24 cellular contexts compared by ENCODE assay signal in the genomic region with DNA sequence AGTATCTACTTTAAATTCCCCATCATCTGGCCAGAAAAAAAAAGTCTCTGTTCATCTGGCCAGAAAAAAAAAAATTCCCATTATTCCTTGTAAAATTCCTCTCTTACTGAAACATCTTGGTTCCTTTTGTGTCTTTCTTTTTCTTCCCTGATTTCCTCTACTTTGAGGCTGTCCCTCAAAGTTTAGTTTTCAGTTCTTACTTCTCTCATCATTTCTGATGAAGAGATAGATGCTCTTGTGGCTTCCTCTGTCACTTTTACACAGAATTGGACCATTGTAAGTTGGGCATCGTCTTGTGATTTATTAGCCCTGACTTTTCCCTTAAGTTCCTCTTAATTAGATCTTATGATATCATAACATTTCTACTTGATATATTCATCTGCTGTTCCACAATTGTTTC. TPM values are rescaled to one million over a fixed set of nuclear protein-coding genes. Genes with fewer than 3 reads are reported as not detected.
DNase-seq lines count a peak whose midpoint lies in the region; ATAC-seq, FAIRE-seq and TF ChIP-seq lines count a peak whose summit lies in the region.
"Had no signal": no experiment of that assay in that cellular context is flagged by ENCODE, and none has a peak within 500 bp of the region (broad histone marks: within the 10 kb centered on the region; RNA-seq: fewer than 3 reads in every experiment).

No MANE protein-coding gene starts in this region.

- no peak for DNase-seq in CD4-positive, alpha-beta T cell
- peak; percentile 83 for DNase-seq in COLO829 (ENCODE audit: low spot score)
- no peak for DNase-seq in activated CD8-positive, alpha-beta T cell treated with anti-CD3 and anti-CD28 coated beads, Interleukin-2, amount 10 ng/mL, durations not matched to agents 7 days and 5 days
- peak; percentile 91 for DNase-seq in foreskin melanocyte
- no peak for DNase-seq in stimulated activated naive CD4-positive, alpha-beta T cell treated with Interleukin-2 at 50 U/mL for 16 hours (lab: John Stamatoyannopoulos, UW)
- DNase-seq in H54 (ENCODE audit: insufficient read length, low spot score), result no peak
- DNase-seq: activated CD4-positive, alpha-beta T cell treated with anti-CD3 and anti-CD28 coated beads for 4 hours; amniotic stem cell; DMS 273 treated with DMSO at 0.1 percent for 48 hours; GF-D8; GM23248; heart right ventricle; left lung; NCI-H2107; NCI-H510A; RPMI8226; stimulated activated CD4-positive, alpha-beta T cell treated with anti-CD3 and anti-CD28 coated beads, Interleukin-2, amount 100 ng/mL, for 24 hours; upper lobe of left lung had no signal

- H3K27me3 Mint-ChIP-seq in CD4-positive, alpha-beta T cell, result no peaks in the 10 kb centered on the region
- no peaks in the 10 kb centered on the region for H3K27me3 Mint-ChIP-seq in activated CD8-positive, alpha-beta T cell treated with anti-CD3 and anti-CD28 coated beads, Interleukin-2, amount 10 ng/mL, durations not matched to agents 7 days and 5 days (ENCODE audit: low read depth)

- no peak overlapping the region for H3K27ac ChIP-seq in CD4-positive, alpha-beta T cell (ENCODE audit: low read depth, low read length)
- H3K27ac ChIP-seq: GM23248, heart right ventricle, left lung, neural progenitor cell, prostate gland, upper lobe of left lung had no signal

- H3K9me3 Mint-ChIP-seq in CD4-positive, alpha-beta T cell, result no peaks in the 10 kb centered on the region
- no peaks in the 10 kb centered on the region for H3K9me3 Mint-ChIP-seq in activated CD8-positive, alpha-beta T cell treated with anti-CD3 and anti-CD28 coated beads, Interleukin-2, amount 10 ng/mL, durations not matched to agents 7 days and 5 days (ENCODE audit: insufficient read depth)

- TF ChIP-seq CTCF in CD4-positive, alpha-beta T cell (IDR thresholded peaks at IDR 0.05), result no peak

- no peak overlapping the region for H3K4me3 Mint-ChIP-seq in CD4-positive, alpha-beta T cell
- peak overlapping the region; percentile 51 for H3K4me3 Mint-ChIP-seq in activated CD8-positive, alpha-beta T cell treated with anti-CD3 and anti-CD28 coated beads, Interleukin-2, amount 10 ng/mL, durations not matched to agents 7 days and 5 days
- H3K4me3 Mint-ChIP-seq: mesothelial cell of epicardium, neural progenitor cell had no signal

- ATAC-seq in CD4-positive, alpha-beta T cell (ENCODE audit: poor library complexity), result no peak
- ATAC-seq in activated CD8-positive, alpha-beta T cell treated with anti-CD3 and anti-CD28 coated beads, Interleukin-2, amount 10 ng/mL, durations not matched to agents 7 days and 5 days, result no peak
- ATAC-seq in GM18498 (IDR thresholded peaks at IDR 0.05; ENCODE audit: unreplicated experiment), result no peak
- ATAC-seq: heart right ventricle, left lung had no signal

- TF ChIP-seq POLR2A in H54 (IDR thresholded peaks at IDR 0.05; ENCODE audit: low read depth, low read length), result no peak

- POLR2A ChIA-PET in CD4-positive, alpha-beta T cell (lab: Charles Lee), result no interaction called here
- POLR2A ChIA-PET in activated CD8-positive, alpha-beta T cell treated with anti-CD3 and anti-CD28 coated beads, Interleukin-2, amount 10 ng/mL, durations not matched to agents 7 days and 5 days (lab: Charles Lee), result no interaction called here

- CTCF ChIA-PET in CD4-positive, alpha-beta T cell (lab: Charles Lee), result interaction anchor here (0.7 kb wide), 1 partner anchor 11 kb away, joined by 3 read pairs; no protein-coding TSS in a partner anchor
- CTCF ChIA-PET in activated CD8-positive, alpha-beta T cell treated with anti-CD3 and anti-CD28 coated beads, Interleukin-2, amount 10 ng/mL, durations not matched to agents 7 days and 5 days (lab: Charles Lee), result no interaction called here

- H3K27me3 ChIP-seq in CD4-positive, alpha-beta T cell (ENCODE audit: control insufficient read depth, insufficient read depth, low read length), result no peaks in the 10 kb centered on the region
- H3K27me3 ChIP-seq: heart right ventricle, left lung, neural progenitor cell, upper lobe of left lung had no signal

- H3K36me3 Mint-ChIP-seq in CD4-positive, alpha-beta T cell (ENCODE audit: low read depth), result peaks cover 46% of the 10 kb centered on the region
- peaks cover 61% of the 10 kb centered on the region for H3K36me3 Mint-ChIP-seq in activated CD8-positive, alpha-beta T cell treated with anti-CD3 and anti-CD28 coated beads, Interleukin-2, amount 10 ng/mL, durations not matched to agents 7 days and 5 days (ENCODE audit: low read depth)

- FAIRE-seq in H54 (lab: Jason Lieb, UNC), result no peak
- FAIRE-seq: bronchial epithelial cell, endothelial cell of umbilical vein had no signal

- peaks cover 73% of the 10 kb centered on the region for H3K4me1 Mint-ChIP-seq in CD4-positive, alpha-beta T cell (ENCODE audit: low read depth)
- peaks cover 63% of the 10 kb centered on the region for H3K4me1 Mint-ChIP-seq in activated CD8-positive, alpha-beta T cell treated with anti-CD3 and anti-CD28 coated beads, Interleukin-2, amount 10 ng/mL, durations not matched to agents 7 days and 5 days (ENCODE audit: low read depth)

- no peaks in the 10 kb centered on the region for H3K9me3 ChIP-seq in CD4-positive, alpha-beta T cell (ENCODE audit: control insufficient read depth, low read length)
- H3K9me3 ChIP-seq: heart right ventricle, left lung, prostate gland, upper lobe of left lung had no signal

- intact Hi-C loops in CD4-positive, alpha-beta T cell (cut with DNase I, micrococcal nuclease), result no loop called here

- peak overlapping the region; percentile 63 for H3K27ac Mint-ChIP-seq in CD4-positive, alpha-beta T cell
- peak overlapping the region; percentile 83 for H3K27ac Mint-ChIP-seq in activated CD8-positive, alpha-beta T cell treated with anti-CD3 and anti-CD28 coated beads, Interleukin-2, amount 10 ng/mL, durations not matched to agents 7 days and 5 days
- H3K27ac Mint-ChIP-seq: mesothelial cell of epicardium, neural progenitor cell had no signal

RNA-seq across cellular contexts. Expression of gene SOAT1, which starts 6.5 kb away (rescaled TPM):
- 10 to 100 TPM; 35.7 to 37.2 TPM for total RNA-seq in CD4-positive, alpha-beta T cell
- total RNA-seq in activated CD8-positive, alpha-beta T cell treated with anti-CD3 and anti-CD28 coated beads, Interleukin-2, amount 10 ng/mL, durations not matched to agents 7 days and 5 days, result 10 to 100 TPM; 76.1 to 78.3 TPM

Comparison
In these comparisons a context has a peak if more than half of its experiments do, and no peak if none do; other contexts are left out.
1. DNase-seq: peak in COLO829 (single experiment) and foreskin melanocyte (single experiment); none in CD4-positive, alpha-beta T cell (0 of 10), activated CD8-positive, alpha-beta T cell treated with anti-CD3 and anti-CD28 coated beads, Interleukin-2, amount 10 ng/mL, durations not matched to agents 7 days and 5 days (single experiment), stimulated activated naive CD4-positive, alpha-beta T cell treated with Interleukin-2 at 50 U/mL for 16 hours (single experiment) and H54 (single experiment).